ENCODE assay signal across 8 cellular contexts in the genomic region with DNA sequence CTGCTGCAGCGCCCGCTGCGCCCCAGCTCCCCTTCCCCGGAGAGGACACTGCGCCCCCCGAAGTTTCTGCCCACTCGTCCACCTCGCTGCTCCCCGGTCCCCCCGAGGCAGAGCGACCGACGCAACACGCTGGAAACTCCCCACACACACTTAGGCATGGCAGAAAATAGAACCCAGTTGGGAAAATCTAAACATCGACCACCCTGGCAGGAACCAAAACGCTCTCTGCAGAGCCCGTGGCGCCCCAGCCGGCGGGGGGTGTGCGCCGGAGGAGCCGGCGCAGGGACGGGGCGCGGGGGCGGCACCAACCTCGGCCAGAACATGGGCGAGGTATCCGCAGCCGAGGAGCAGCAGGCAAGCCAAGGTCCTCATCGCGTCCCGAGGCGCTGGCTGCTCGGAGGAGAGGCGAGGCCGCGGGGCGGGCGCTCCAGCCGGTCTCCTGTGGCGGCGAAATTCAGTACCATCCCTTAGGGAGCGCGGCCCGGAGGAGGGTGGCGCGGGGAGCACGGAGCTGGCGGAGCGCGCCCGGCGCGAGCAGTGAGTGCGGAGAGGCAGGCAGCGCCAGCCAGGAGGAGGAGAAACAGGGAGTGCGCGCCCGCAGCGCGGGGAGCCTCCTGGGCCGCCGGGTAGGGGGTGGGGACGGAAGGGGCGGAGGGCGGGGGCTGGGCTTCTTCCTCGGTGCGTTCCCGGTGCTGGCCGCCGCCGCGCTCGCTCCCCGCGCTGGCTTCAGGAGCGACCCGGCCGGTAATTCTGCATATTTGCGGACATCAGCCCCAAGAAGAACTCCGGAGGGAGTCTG. TPM values are rescaled to one million over a fixed set of nuclear protein-coding genes. Genes with fewer than 3 reads are reported as not detected.
DNase-seq lines count a peak whose midpoint lies in the region; ATAC-seq and TF ChIP-seq lines count a peak whose summit lies in the region.

No MANE protein-coding gene starts in this region.

- H3K4me3 Mint-ChIP-seq in activated CD4-positive, alpha-beta T cell treated with anti-CD3 and anti-CD28 coated beads, Interleukin-2, amount 10 ng/mL, durations not matched to agents 24 days and 14 days, result peak overlapping the region; percentile 83
- H3K4me3 Mint-ChIP-seq in endothelial cell (ENCODE audit: unreplicated experiment), result peak overlapping the region; percentile 79
- H3K4me3 Mint-ChIP-seq in stimulated activated effector memory CD8-positive, alpha-beta T cell treated with anti-CD3 and anti-CD28 coated beads, Interleukin-12 subunit alpha, Interleukin-12 subunit beta, amount 100 ng/mL, for 72 hours, result peak overlapping the region; percentile 82

- peaks cover 12% of the 10 kb centered on the region for H3K4me1 Mint-ChIP-seq in activated CD4-positive, alpha-beta T cell treated with anti-CD3 and anti-CD28 coated beads, Interleukin-2, amount 10 ng/mL, durations not matched to agents 24 days and 14 days
- peaks cover 5% of the 10 kb centered on the region for H3K4me1 Mint-ChIP-seq in endothelial cell (ENCODE audit: unreplicated experiment)
- H3K4me1 Mint-ChIP-seq in stimulated activated effector memory CD8-positive, alpha-beta T cell treated with anti-CD3 and anti-CD28 coated beads, Interleukin-12 subunit alpha, Interleukin-12 subunit beta, amount 100 ng/mL, for 72 hours, result peaks cover 29% of the 10 kb centered on the region

- H3K27me3 Mint-ChIP-seq in activated CD4-positive, alpha-beta T cell treated with anti-CD3 and anti-CD28 coated beads, Interleukin-2, amount 10 ng/mL, durations not matched to agents 24 days and 14 days, result peaks cover 38% of the 10 kb centered on the region
- H3K27me3 Mint-ChIP-seq in endothelial cell (ENCODE audit: unreplicated experiment), result peaks cover 14% of the 10 kb centered on the region

- H3K4me3 ChIP-seq in LNCaP clone FGC (ENCODE audit: low read depth, low read length), result peak overlapping the region; percentile 61

- H3K36me3 Mint-ChIP-seq in activated CD4-positive, alpha-beta T cell treated with anti-CD3 and anti-CD28 coated beads, Interleukin-2, amount 10 ng/mL, durations not matched to agents 24 days and 14 days (ENCODE audit: low read depth), result no peaks in the 10 kb centered on the region
- peaks cover under 1% of the 10 kb centered on the region for H3K36me3 Mint-ChIP-seq in endothelial cell (ENCODE audit: low read depth, unreplicated experiment)
- peaks cover 45% of the 10 kb centered on the region for H3K36me3 Mint-ChIP-seq in stimulated activated effector memory CD8-positive, alpha-beta T cell treated with anti-CD3 and anti-CD28 coated beads, Interleukin-12 subunit alpha, Interleukin-12 subunit beta, amount 100 ng/mL, for 72 hours

- H3K9me3 ChIP-seq in ES-I3 (ENCODE audit: control insufficient read depth, insufficient read depth, low read length), result no peaks in the 10 kb centered on the region

- peaks cover 17% of the 10 kb centered on the region; the same call in 1 of the 2 replicates for H3K4me1 ChIP-seq in ES-I3 (ENCODE audit: insufficient read depth, low read length)

- TF ChIP-seq CTCF in LNCaP clone FGC (IDR thresholded peaks at IDR 0.05; ENCODE audit: control insufficient read depth, extremely low read depth, insufficient read depth), result no peak
- TF ChIP-seq CTCF in endothelial cell (IDR thresholded peaks at IDR 0.05; ENCODE audit: unreplicated experiment), result no peak

- H3K27ac Mint-ChIP-seq in activated CD4-positive, alpha-beta T cell treated with anti-CD3 and anti-CD28 coated beads, Interleukin-2, amount 10 ng/mL, durations not matched to agents 24 days and 14 days, result peak overlapping the region; percentile 71
- H3K27ac Mint-ChIP-seq in endothelial cell (ENCODE audit: unreplicated experiment), result no peak overlapping the region
- peak overlapping the region; percentile 69 for H3K27ac Mint-ChIP-seq in stimulated activated effector memory CD8-positive, alpha-beta T cell treated with anti-CD3 and anti-CD28 coated beads, Interleukin-12 subunit alpha, Interleukin-12 subunit beta, amount 100 ng/mL, for 72 hours

- H3K9me3 Mint-ChIP-seq in activated CD4-positive, alpha-beta T cell treated with anti-CD3 and anti-CD28 coated beads, Interleukin-2, amount 10 ng/mL, durations not matched to agents 24 days and 14 days, result no peaks in the 10 kb centered on the region
- no peaks in the 10 kb centered on the region for H3K9me3 Mint-ChIP-seq in endothelial cell (ENCODE audit: unreplicated experiment)
- H3K9me3 Mint-ChIP-seq in stimulated activated effector memory CD8-positive, alpha-beta T cell treated with anti-CD3 and anti-CD28 coated beads, Interleukin-12 subunit alpha, Interleukin-12 subunit beta, amount 100 ng/mL, for 72 hours, result no peaks in the 10 kb centered on the region

- DNase-seq in LNCaP clone FGC (ENCODE audit: low read depth) (peak; percentile 36), endothelial cell (ENCODE audit: low spot score) (peak; percentile 47), lung microvascular endothelial cell (ENCODE audit: low read depth in 2 of 2) (peak; percentile 82 to 87), activated gamma-delta T cell treated with Interleukin-2 at 50 U/mL for 16 hours (no peak)
- DNase-seq in activated CD4-positive, alpha-beta T cell treated with anti-CD3 and anti-CD28 coated beads, Interleukin-2, amount 10 ng/mL, durations not matched to agents 24 days and 14 days, result peak; percentile 82
- peak; percentile 34 to 75 for DNase-seq in stimulated activated effector memory CD8-positive, alpha-beta T cell treated with anti-CD3 and anti-CD28 coated beads, Interleukin-12 subunit alpha, Interleukin-12 subunit beta, amount 100 ng/mL, for 72 hours (ENCODE audit: low spot score in 2 of 2)

- intact Hi-C loops in activated CD4-positive, alpha-beta T cell treated with anti-CD3 and anti-CD28 coated beads, Interleukin-2, amount 10 ng/mL, durations not matched to agents 24 days and 14 days (cut with micrococcal nuclease), result loop anchor here (5.0 kb wide), 3 partner anchors 63 to 157 kb away; no protein-coding TSS in a partner anchor

- ATAC-seq in stimulated activated effector memory CD8-positive, alpha-beta T cell treated with anti-CD3 and anti-CD28 coated beads, Interleukin-12 subunit alpha, Interleukin-12 subunit beta, amount 100 ng/mL, for 72 hours, result peak; percentile 32
- ATAC-seq in GM19395 (IDR thresholded peaks at IDR 0.05; ENCODE audit: unreplicated experiment), result no peak

- peak overlapping the region; percentile 88 for H3K9ac ChIP-seq in ES-I3 (ENCODE audit: low read depth, low read length)

- H3K36me3 ChIP-seq in ES-I3 (ENCODE audit: insufficient read depth, low read length), result no peaks in the 10 kb centered on the region; the same call in 1 of the 2 replicates

RNA-seq across cellular contexts. Expression of a gene that starts 0.8 kb away (rescaled TPM):
- total RNA-seq in activated CD4-positive, alpha-beta T cell treated with anti-CD3 and anti-CD28 coated beads, Interleukin-2, amount 10 ng/mL, durations not matched to agents 24 days and 14 days, result 12.2 and 12.9 TPM in 2 replicates
- total RNA-seq in endothelial cell (ENCODE audit: unreplicated experiment), result 0.85 TPM
- total RNA-seq in lung microvascular endothelial cell, result 46.2 and 94.8 TPM in 2 replicates
